Comparison of ENCODE assay signal across 6 cellular contexts in genomic region chr10:128491686-128492085, GRCh38.
"Had no signal": no experiment of that assay in that cellular context is flagged by ENCODE, and none has a peak within 500 bp of the region (broad histone marks: within the 10 kb centered on the region; RNA-seq: fewer than 3 reads in every experiment).

No MANE protein-coding gene starts in this region.

- H3K27ac ChIP-seq: HL-60 had no signal

- H3K4me3 ChIP-seq: K562 had no signal

- H3K27ac Mint-ChIP-seq: IgD-negative memory B cell had no signal

- FAIRE-seq: HTR-8/SVneo, K562 had no signal

- H3K36me3 Mint-ChIP-seq: IgD-negative memory B cell had no signal

- H3K4me1 Mint-ChIP-seq: IgD-negative memory B cell had no signal

- DNase-seq: IMR-90, KBM-7 had no signal

- H3K4me3 Mint-ChIP-seq: IgD-negative memory B cell had no signal

- ATAC-seq: K562 had no signal

- H3K27me3 Mint-ChIP-seq: IgD-negative memory B cell had no signal
